Comparison of ENCODE assay signal across 8 cellular contexts in genomic region chr19:4065430-4066175, GRCh38. TPM values are rescaled to one million over a fixed set of nuclear protein-coding genes. Genes with fewer than 3 reads are reported as not detected.
DNase-seq lines count a peak whose midpoint lies in the region; ATAC-seq and TF ChIP-seq lines count a peak whose summit lies in the region.

No MANE protein-coding gene starts in this region.

- H3K27me3 ChIP-seq in fibroblast of lung (ENCODE audit: control insufficient read depth, insufficient read depth, low read length) = no peaks in the 10 kb centered on the region

- H3K9me3 ChIP-seq in fibroblast of lung (ENCODE audit: control insufficient read depth, insufficient read depth, low read depth, low read length) = no peaks in the 10 kb centered on the region

- H3K27me3 Mint-ChIP-seq in activated T-helper 17 cell treated with anti-CD3 and anti-CD28 coated beads, Interleukin-2, amount 50 U/mL, for 72 hours = no peaks in the 10 kb centered on the region
- H3K27me3 Mint-ChIP-seq in neural crest cell (ENCODE audit: low read depth) = peaks cover 29% of the 10 kb centered on the region
- H3K27me3 Mint-ChIP-seq in stimulated activated naive CD8-positive, alpha-beta T cell treated with anti-CD3 and anti-CD28 coated beads, Interleukin-15, amount 100 ng/mL, for 72 hours = no peaks in the 10 kb centered on the region

- DNase-seq in EH (ENCODE audit: low read depth) = peak; percentile 97
- peak; percentile 90 for DNase-seq in GOT3 (lab: John Stamatoyannopoulos, UW)
- DNase-seq in LNCaP clone FGC (ENCODE audit: low read depth) = peak; percentile 81
- peak; percentile 96 for DNase-seq in RPMI7951 (ENCODE audit: low read depth)
- DNase-seq in fibroblast of lung (ENCODE audit: low read depth in 2 of 2) = peak; percentile 97 to 98
- DNase-seq in neural crest cell (ENCODE audit: low read depth, low spot score) = peak; percentile 93
- DNase-seq in stimulated activated naive CD8-positive, alpha-beta T cell treated with anti-CD3 and anti-CD28 coated beads, Interleukin-15, amount 100 ng/mL, for 72 hours = peak; percentile 97 to 98

- H3K9me3 Mint-ChIP-seq in activated T-helper 17 cell treated with anti-CD3 and anti-CD28 coated beads, Interleukin-2, amount 50 U/mL, for 72 hours = no peaks in the 10 kb centered on the region
- no peaks in the 10 kb centered on the region for H3K9me3 Mint-ChIP-seq in neural crest cell
- H3K9me3 Mint-ChIP-seq in stimulated activated naive CD8-positive, alpha-beta T cell treated with anti-CD3 and anti-CD28 coated beads, Interleukin-15, amount 100 ng/mL, for 72 hours = no peaks in the 10 kb centered on the region

- peak overlapping the region; percentile 85 for H3K9ac ChIP-seq in fibroblast of lung (ENCODE audit: insufficient read depth, low read length)

- peak overlapping the region; percentile 73 for H3K4me3 ChIP-seq in LNCaP clone FGC (ENCODE audit: low read depth, low read length)
- peak overlapping the region in 2 of 4 experiments; percentile 55 to 76 for H3K4me3 ChIP-seq in fibroblast of lung (replicated peaks in 1 of 4; ENCODE audit: control extremely low read depth in 1 of 4, insufficient read depth in 1 of 4, low read depth in 3 of 4, low read length in 4 of 4)

- peak overlapping the region; percentile 57 for H3K4me3 Mint-ChIP-seq in activated T-helper 17 cell treated with anti-CD3 and anti-CD28 coated beads, Interleukin-2, amount 50 U/mL, for 72 hours
- peak overlapping the region; percentile 74 for H3K4me3 Mint-ChIP-seq in neural crest cell
- H3K4me3 Mint-ChIP-seq in stimulated activated naive CD8-positive, alpha-beta T cell treated with anti-CD3 and anti-CD28 coated beads, Interleukin-15, amount 100 ng/mL, for 72 hours = peak overlapping the region; percentile 64 to 68

- H2AFZ ChIP-seq in fibroblast of lung (ENCODE audit: low read length) = no peak overlapping the region

- no peak overlapping the region for H3K27ac Mint-ChIP-seq in activated T-helper 17 cell treated with anti-CD3 and anti-CD28 coated beads, Interleukin-2, amount 50 U/mL, for 72 hours
- H3K27ac Mint-ChIP-seq in neural crest cell (ENCODE audit: unreplicated experiment) = no peak overlapping the region
- no peak overlapping the region for H3K27ac Mint-ChIP-seq in stimulated activated naive CD8-positive, alpha-beta T cell treated with anti-CD3 and anti-CD28 coated beads, Interleukin-15, amount 100 ng/mL, for 72 hours

- H3K36me3 ChIP-seq in fibroblast of lung (ENCODE audit: control insufficient read depth, insufficient read depth, low read length) = peaks cover 7% of the 10 kb centered on the region

- no peak overlapping the region for H3K4me2 ChIP-seq in fibroblast of lung (ENCODE audit: extremely low read depth, insufficient read depth, low read length)

- H3K4me1 ChIP-seq in fibroblast of lung (ENCODE audit: control insufficient read depth, extremely low read depth, insufficient read depth, low read length) = peaks cover 30% of the 10 kb centered on the region

- peaks cover 45% of the 10 kb centered on the region for H3K79me2 ChIP-seq in fibroblast of lung (ENCODE audit: control insufficient read depth, insufficient read depth, low read length)

- TF ChIP-seq CTCF in LNCaP clone FGC (IDR thresholded peaks at IDR 0.05; ENCODE audit: control insufficient read depth, extremely low read depth, insufficient read depth) (no peak), fibroblast of lung (conservative IDR thresholded peaks at IDR 0.05 in 1 of 2, IDR thresholded peaks at IDR 0.05 in 1 of 2; ENCODE audit: low read depth in 1 of 2, low read length in 2 of 2) (no peak), neural crest cell (conservative IDR thresholded peaks at IDR 0.05) (no peak)

- H4K20me1 ChIP-seq in fibroblast of lung (ENCODE audit: control insufficient read depth, extremely low read depth, insufficient read depth, low read length) = no peaks in the 10 kb centered on the region

- H3K27ac ChIP-seq in fibroblast of lung (ENCODE audit: insufficient read depth, low read length) = no peak overlapping the region

- peaks cover 4% of the 10 kb centered on the region for H3K4me1 Mint-ChIP-seq in activated T-helper 17 cell treated with anti-CD3 and anti-CD28 coated beads, Interleukin-2, amount 50 U/mL, for 72 hours
- peaks cover 16% of the 10 kb centered on the region for H3K4me1 Mint-ChIP-seq in neural crest cell
- H3K4me1 Mint-ChIP-seq in stimulated activated naive CD8-positive, alpha-beta T cell treated with anti-CD3 and anti-CD28 coated beads, Interleukin-15, amount 100 ng/mL, for 72 hours = peaks cover 54% of the 10 kb centered on the region

- peaks cover 21% of the 10 kb centered on the region for H3K36me3 Mint-ChIP-seq in activated T-helper 17 cell treated with anti-CD3 and anti-CD28 coated beads, Interleukin-2, amount 50 U/mL, for 72 hours (ENCODE audit: low read depth)
- H3K36me3 Mint-ChIP-seq in neural crest cell (ENCODE audit: low read depth) = no peaks in the 10 kb centered on the region

- peak; percentile 83 for ATAC-seq in activated T-helper 17 cell treated with anti-CD3 and anti-CD28 coated beads, Interleukin-2, amount 50 U/mL, for 72 hours (replicated peaks)
- ATAC-seq in stimulated activated naive CD8-positive, alpha-beta T cell treated with anti-CD3 and anti-CD28 coated beads, Interleukin-15, amount 100 ng/mL, for 72 hours = peak; percentile 81

RNA-seq across cellular contexts. Expression of gene ZBTB7A, which starts 1.1 kb away (rescaled TPM):
- 4.3 and 10.2 TPM in 2 replicates for total RNA-seq in RPMI7951 (2014; rRNA removed; shearing (Covaris generic))
- 10 to 100 TPM; 38.5 to 41.3 TPM for total RNA-seq in activated T-helper 17 cell treated with anti-CD3 and anti-CD28 coated beads, Interleukin-2, amount 50 U/mL, for 72 hours
- 11.8 and 17.7 TPM in 2 replicates for total RNA-seq in fibroblast of lung
- polyA plus RNA-seq in fibroblast of lung = 4.7 and 4.9 TPM in 2 replicates
- polyA plus RNA-seq in fibroblast of lung (2012) = 19.0 and 19.4 TPM in 2 replicates
- 8.2 and 10.5 TPM in 2 replicates for polyA minus RNA-seq in fibroblast of lung (ENCODE audit: low replicate concordance)
- total RNA-seq in neural crest cell = 15.2 and 15.7 TPM in 2 replicates

RNA-seq across cellular contexts. Expression of gene PIAS4, which starts 58.1 kb away (rescaled TPM):
- total RNA-seq in RPMI7951 (2014; rRNA removed; shearing (Covaris generic)) = 12.5 and 15.9 TPM in 2 replicates
- total RNA-seq in activated T-helper 17 cell treated with anti-CD3 and anti-CD28 coated beads, Interleukin-2, amount 50 U/mL, for 72 hours = 10 to 100 TPM; 32.8 to 39.1 TPM
- total RNA-seq in fibroblast of lung (12.1 and 14.9 TPM in 2 replicates), neural crest cell (49.6 and 58.8 TPM in 2 replicates)
- 6.6 and 7.3 TPM in 2 replicates for polyA plus RNA-seq in fibroblast of lung
- 13.9 and 16.1 TPM in 2 replicates for polyA plus RNA-seq in fibroblast of lung (2012)
- polyA minus RNA-seq in fibroblast of lung (ENCODE audit: low replicate concordance) = 27.9 and 34.3 TPM in 2 replicates

RNA-seq across cellular contexts. Expression of gene MAP2K2, which starts 58.3 kb away (rescaled TPM):
- total RNA-seq in RPMI7951 (2014; rRNA removed; shearing (Covaris generic)) = 126 and 134 TPM in 2 replicates
- 100 to 1,000 TPM; 143 to 155 TPM for total RNA-seq in activated T-helper 17 cell treated with anti-CD3 and anti-CD28 coated beads, Interleukin-2, amount 50 U/mL, for 72 hours
- total RNA-seq in fibroblast of lung (159 and 177 TPM in 2 replicates), neural crest cell (171 and 178 TPM in 2 replicates)
- 61.6 and 100 TPM in 2 replicates for polyA plus RNA-seq in fibroblast of lung
- polyA plus RNA-seq in fibroblast of lung (2012) = 140 and 227 TPM in 2 replicates
- 149 and 158 TPM in 2 replicates for polyA minus RNA-seq in fibroblast of lung (ENCODE audit: low replicate concordance)
